Comparison of ENCODE assay signal across 23 cellular contexts in the genomic region with DNA sequence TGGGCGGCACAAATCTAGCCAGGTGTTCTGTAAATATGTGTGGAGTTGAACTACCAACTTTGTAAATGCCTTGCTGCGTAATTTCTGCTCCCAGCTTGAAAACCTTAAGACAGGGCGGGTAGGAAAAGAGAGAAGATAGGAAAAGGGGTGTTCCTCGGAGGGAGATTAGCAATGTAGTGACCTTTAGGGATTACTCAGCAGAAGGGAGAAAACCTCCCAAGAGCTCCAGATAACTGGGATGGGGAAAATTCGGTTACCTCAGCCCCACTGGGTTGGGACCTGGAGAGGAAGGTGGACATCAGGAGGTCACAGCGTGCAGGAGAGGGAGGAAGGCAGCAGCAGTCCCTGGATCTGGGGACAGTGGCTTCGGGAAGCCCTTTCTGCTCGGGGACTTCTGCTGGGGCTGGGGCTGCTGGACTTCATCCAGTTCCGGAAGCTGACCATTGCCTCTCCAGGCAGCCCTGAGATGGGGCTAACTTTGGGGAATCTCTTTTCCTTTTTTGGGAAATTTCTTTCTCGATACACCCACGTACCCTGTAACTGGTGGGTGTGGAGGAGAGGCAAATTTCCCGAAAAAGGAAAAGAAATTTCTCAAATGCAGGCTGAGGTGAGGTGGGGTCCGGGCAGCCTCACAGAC. TPM values are rescaled to one million over a fixed set of nuclear protein-coding genes. Genes with fewer than 3 reads are reported as not detected.
DNase-seq lines count a peak whose midpoint lies in the region; TF ChIP-seq lines count a peak whose summit lies in the region.
"Had no signal": no experiment of that assay in that cellular context is flagged by ENCODE, and none has a peak within 500 bp of the region (broad histone marks: within the 10 kb centered on the region; RNA-seq: fewer than 3 reads in every experiment).

No MANE protein-coding gene starts in this region.

- H3K4me3 Mint-ChIP-seq in activated CD4-positive, alpha-beta T cell treated with anti-CD3 and anti-CD28 coated beads, Interleukin-2, amount 10 ng/mL, durations not matched to agents 7 days and 5 days, result no peak overlapping the region
- peak overlapping the region in 2 of 3 experiments; percentile 0 to 3 for H3K4me3 Mint-ChIP-seq in nephron
- H3K4me3 Mint-ChIP-seq: activated CD8-positive, alpha-beta T cell treated with anti-CD3 and anti-CD28 coated beads for 36 hours; B cell had no signal

- H3K27me3 Mint-ChIP-seq in activated CD4-positive, alpha-beta T cell treated with anti-CD3 and anti-CD28 coated beads, Interleukin-2, amount 10 ng/mL, durations not matched to agents 7 days and 5 days, result no peaks in the 10 kb centered on the region
- no peaks in the 10 kb centered on the region for H3K27me3 Mint-ChIP-seq in nephron (ENCODE audit: low read depth)
- H3K27me3 Mint-ChIP-seq: activated CD8-positive, alpha-beta T cell treated with anti-CD3 and anti-CD28 coated beads for 36 hours; B cell had no signal

- H3K9me3 ChIP-seq in stomach, result no peaks in the 10 kb centered on the region

- TF ChIP-seq POLR2A in stomach (IDR thresholded peaks at IDR 0.05), result no peak

- no peak for TF ChIP-seq EP300 in stomach (IDR thresholded peaks at IDR 0.05)

- CTCF ChIA-PET in activated CD4-positive, alpha-beta T cell treated with anti-CD3 and anti-CD28 coated beads, Interleukin-2, amount 10 ng/mL, durations not matched to agents 7 days and 5 days (lab: Charles Lee), result interaction anchor here (0.6 kb wide), 1 partner anchor 65 kb away, joined by 3 read pairs; no protein-coding TSS in a partner anchor

- H3K4me3 ChIP-seq in coronary artery (peak overlapping the region; percentile 12), stomach (no peak overlapping the region)

- 58 to 69% (median 65%) methylated on average over 13 of the region's 13 CpGs for WGBS in stomach, 5 donors

- peaks cover 12 to 72% (median 60%) of the 10 kb centered on the region in 4 donors for H3K36me3 ChIP-seq in stomach

- peaks cover 49 to 65% (median 55%) of the 10 kb centered on the region in 4 donors for H3K4me1 ChIP-seq in stomach

- H3K27me3 ChIP-seq in stomach, result no peaks in the 10 kb centered on the region

- H3K4me1 Mint-ChIP-seq in activated CD4-positive, alpha-beta T cell treated with anti-CD3 and anti-CD28 coated beads, Interleukin-2, amount 10 ng/mL, durations not matched to agents 7 days and 5 days, result no peaks in the 10 kb centered on the region
- peaks cover 57% of the 10 kb centered on the region for H3K4me1 Mint-ChIP-seq in nephron

- DNase-seq in activated CD4-positive, alpha-beta T cell treated with anti-CD3 and anti-CD28 coated beads, Interleukin-2, amount 10 ng/mL, durations not matched to agents 7 days and 5 days, result no peak
- DNase-seq in activated CD4-positive, alpha-beta T cell treated with anti-CD3 and anti-CD28 coated beads for 1 hour, result no peak
- DNase-seq in coronary artery (ENCODE audit: low spot score) (no peak), stomach (no peak), NCI-H2171 treated with DMSO at 0.1 percent for 48 hours (lab: John Stamatoyannopoulos, UW) (no peak), midbrain (lab: John Stamatoyannopoulos, UW) (no peak)
- no peak for DNase-seq in stimulated activated CD4-positive, alpha-beta T cell treated with anti-CD3 and anti-CD28 coated beads, Interleukin-2, amount 100 ng/mL, for 48 hours
- DNase-seq: activated CD8-positive, alpha-beta T cell treated with anti-CD3 and anti-CD28 coated beads for 36 hours; activated naive CD4-positive, alpha-beta T cell treated with anti-CD3 and anti-CD28 coated beads, Interleukin-2, amount 50 U/mL, for 16 hours; activated T-cell treated with anti-CD3 and anti-CD28 coated beads, Interleukin-2, amount 50 U/mL, for 1 hour; cortex of kidney; foreskin melanocyte; IMR-90; MM.1S; NCI-H774; PC-3; stimulated activated naive CD4-positive, alpha-beta T cell; T-helper 2 cell; WERI-Rb-1 had no signal

- intact Hi-C loops in stomach (cut with DNase I; ENCODE audit: low total_unique reads), result no loop called here

- peak overlapping the region in 1 of 2 donors; percentile 37 for H3K27ac ChIP-seq in coronary artery
- peak overlapping the region; percentile 25 to 64 (median 52) for H3K27ac ChIP-seq in stomach
- H3K27ac ChIP-seq: 22Rv1, epithelial cell of prostate, WERI-Rb-1 had no signal

- peak overlapping the region; percentile 2 for H3K27ac Mint-ChIP-seq in activated CD4-positive, alpha-beta T cell treated with anti-CD3 and anti-CD28 coated beads, Interleukin-2, amount 10 ng/mL, durations not matched to agents 7 days and 5 days
- H3K27ac Mint-ChIP-seq in nephron, result peak overlapping the region; percentile 5 to 91 (median 73)
- H3K27ac Mint-ChIP-seq: activated CD8-positive, alpha-beta T cell treated with anti-CD3 and anti-CD28 coated beads for 36 hours; B cell had no signal

- POLR2A ChIA-PET in activated CD4-positive, alpha-beta T cell treated with anti-CD3 and anti-CD28 coated beads, Interleukin-2, amount 10 ng/mL, durations not matched to agents 7 days and 5 days (lab: Charles Lee), result no interaction called here

- H3K9me3 Mint-ChIP-seq in activated CD4-positive, alpha-beta T cell treated with anti-CD3 and anti-CD28 coated beads, Interleukin-2, amount 10 ng/mL, durations not matched to agents 7 days and 5 days, result no peaks in the 10 kb centered on the region
- H3K9me3 Mint-ChIP-seq in nephron, result no peaks in the 10 kb centered on the region
- H3K9me3 Mint-ChIP-seq: activated CD8-positive, alpha-beta T cell treated with anti-CD3 and anti-CD28 coated beads for 36 hours had no signal

- H3K36me3 Mint-ChIP-seq in activated CD4-positive, alpha-beta T cell treated with anti-CD3 and anti-CD28 coated beads, Interleukin-2, amount 10 ng/mL, durations not matched to agents 7 days and 5 days (ENCODE audit: low read depth), result peaks cover 20% of the 10 kb centered on the region
- H3K36me3 Mint-ChIP-seq in nephron (ENCODE audit: low read depth), result peaks cover 41% of the 10 kb centered on the region

- TF ChIP-seq CTCF in coronary artery (IDR thresholded peaks at IDR 0.05) (no peak), nephron (IDR thresholded peaks at IDR 0.05; ENCODE audit: unreplicated experiment in 3 of 3) (no peak), stomach (IDR thresholded peaks at IDR 0.05) (no peak)

RNA-seq across cellular contexts. Expression of gene MPRIP, which starts 39.2 kb away (rescaled TPM):
- 100 to 1,000 TPM; 234 to 261 TPM for total RNA-seq in activated CD4-positive, alpha-beta T cell treated with anti-CD3 and anti-CD28 coated beads, Interleukin-2, amount 10 ng/mL, durations not matched to agents 7 days and 5 days
- 100 to 1,000 TPM; 145 to 518 (median 261) TPM for total RNA-seq in stomach
- polyA plus RNA-seq in stomach, result 100 to 1,000 TPM in 2 of 3 donors, 10 to 100 TPM in 1; 80.2 to 123 (median 114) TPM
